ENCODE assay signal across 8 cellular contexts in genomic region chr12:68610435-68611093, GRCh38. TPM values are rescaled to one million over a fixed set of nuclear protein-coding genes. Genes with fewer than 3 reads are reported as not detected.
DNase-seq lines count a peak whose midpoint lies in the region; ATAC-seq, FAIRE-seq and TF ChIP-seq lines count a peak whose summit lies in the region.

TSS of gene RAP1B (plus strand) at chr12:68610899. CDS start at chr12:68648725, 37,826 bp downstream.

- H3K79me2 ChIP-seq in keratinocyte (ENCODE audit: control insufficient read depth, insufficient read depth, low read length) = peaks cover 46% of the 10 kb centered on the region

- H2AFZ ChIP-seq in keratinocyte (ENCODE audit: control insufficient read depth, low read length) = peak within 1 kb of the TSS; percentile 83

- peaks cover 16% of the 10 kb centered on the region for H4K20me1 ChIP-seq in keratinocyte (ENCODE audit: control insufficient read depth, extremely low read depth, insufficient read depth, low read length)

- DNase-seq in AG09319 (ENCODE audit: extremely low read depth, low read depth) (peak; percentile 79), NCI-H345 (lab: John Stamatoyannopoulos, UW) (peak; percentile 91), cerebellar cortex (ENCODE audit: low spot score) (peak; percentile 86), keratinocyte (ENCODE audit: low read depth, low spot score) (no peak)
- peak; percentile 85 for DNase-seq in activated CD4-positive, CD25-positive, alpha-beta regulatory T cell treated with anti-CD3 and anti-CD28 coated beads, Interleukin-2, amount 50 U/mL, for 72 hours
- peak; percentile 75 to 83 (median 83) for DNase-seq in stimulated activated CD4-positive, alpha-beta T cell treated with anti-CD3 and anti-CD28 coated beads, Interleukin-12 subunit alpha, Interleukin-12 subunit beta, amount 100 ng/mL, for 48 hours (ENCODE audit: low read depth in 2 of 3, low spot score in 1 of 3)

- no peaks in the 10 kb centered on the region for H3K27me3 ChIP-seq in keratinocyte (ENCODE audit: control insufficient read depth, extremely low read depth, insufficient read depth, low read length)

- peaks cover 3% of the 10 kb centered on the region for H3K9me1 ChIP-seq in keratinocyte (ENCODE audit: control insufficient read depth, extremely low read depth, insufficient read depth, low read length)

- H3K36me3 ChIP-seq in keratinocyte (ENCODE audit: control insufficient read depth in 2 of 2, extremely low read depth in 1 of 2, insufficient read depth in 2 of 2, low read length in 2 of 2) = peaks cover 2 to 11% of the 10 kb centered on the region in 2 experiments

- H3K4me2 ChIP-seq in keratinocyte (ENCODE audit: control insufficient read depth, extremely low read depth, insufficient read depth, low read depth, low read length) = peak within 1 kb of the TSS; percentile 100

- dilution Hi-C loops in keratinocyte (cut with MboI; ENCODE audit: extremely low pct_ligation_motif_present, low sequenced_read_pairs) = no loop called here

- peak within 1 kb of the TSS; percentile 93 for H3K27ac ChIP-seq in keratinocyte (ENCODE audit: control insufficient read depth, insufficient read depth, low read length)

- no peaks in the 10 kb centered on the region for H3K9me3 ChIP-seq in keratinocyte (ENCODE audit: control insufficient read depth, low read depth, low read length)

- no peak for TF ChIP-seq CTCF in AG09319 (IDR thresholded peaks at IDR 0.05; ENCODE audit: low read depth, low read length)
- TF ChIP-seq CTCF in keratinocyte (optimal IDR thresholded peaks at IDR 0.05 in 1 of 3, IDR thresholded peaks at IDR 0.05 in 1 of 3, conservative IDR thresholded peaks at IDR 0.05 in 1 of 3; ENCODE audit: extremely low read depth in 1 of 3, insufficient read depth in 2 of 3, low read length in 3 of 3) = no peak

- FAIRE-seq in keratinocyte (lab: Jason Lieb, UNC) = no peak

- peak within 1 kb of the TSS; percentile 89 for H3K9ac ChIP-seq in keratinocyte (ENCODE audit: control insufficient read depth, extremely low read depth, insufficient read depth, low read length)

- peak; percentile 85 for ATAC-seq in GM19025 (IDR thresholded peaks at IDR 0.05; ENCODE audit: low read depth, unreplicated experiment)
- peak; percentile 85 for ATAC-seq in HG03280 (IDR thresholded peaks at IDR 0.05; ENCODE audit: unreplicated experiment)

- peaks cover 30% of the 10 kb centered on the region for H3K4me1 ChIP-seq in keratinocyte (ENCODE audit: control insufficient read depth, extremely low read depth, insufficient read depth, low read length)

- peak within 1 kb of the TSS; percentile 72 to 84 (median 76) for H3K4me3 ChIP-seq in keratinocyte (ENCODE audit: control insufficient read depth in 2 of 3, extremely low read depth in 1 of 3, insufficient read depth in 2 of 3, low read depth in 1 of 3, low read length in 3 of 3)

RNA-seq across cellular contexts. Expression of gene RAP1B, which starts in this region (rescaled TPM):
- polyA plus RNA-seq in keratinocyte = 178 to 274 TPM (median 235 TPM) in 3 replicates
- polyA plus RNA-seq in keratinocyte (2011; ENCODE audit: low read depth) = 374 TPM
- polyA plus RNA-seq in keratinocyte (2011; cell fraction: cytosol; rRNA removed) = 150 and 330 TPM in 2 replicates
- polyA plus RNA-seq in keratinocyte (2011; cell fraction: nucleus; rRNA removed) = 125 and 137 TPM in 2 replicates
- polyA plus RNA-seq in keratinocyte (2012; ENCODE audit: low replicate concordance) = 166 and 170 TPM in 2 replicates
- 29.0 to 135 TPM (median 49.9 TPM) in 3 replicates for polyA minus RNA-seq in keratinocyte
- polyA minus RNA-seq in keratinocyte (2011; cell fraction: cytosol; rRNA and poly(A)+ RNA removed) = 131 TPM
- 33.7 and 87.2 TPM in 2 replicates for polyA minus RNA-seq in keratinocyte (2011; cell fraction: nucleus; rRNA and poly(A)+ RNA removed)
